7 cellular contexts compared by ENCODE assay signal in genomic region chrX:86148594-86148993, GRCh38. TPM values are rescaled to one million over a fixed set of nuclear protein-coding genes. Genes with fewer than 3 reads are reported as not detected.
DNase-seq lines count a peak whose midpoint lies in the region; FAIRE-seq and TF ChIP-seq lines count a peak whose summit lies in the region.

No MANE protein-coding gene starts in this region.

- WGBS in H9 (ENCODE audit: extremely low coverage, insufficient read length, low lambda C conversion rate): no CpG with 5 or more reads among the region's 23 CpGs
- 12% methylated on average over 21 of the region's 23 CpGs for WGBS in SK-N-SH (ENCODE audit: low lambda C conversion rate)
- 45% methylated on average over 21 of the region's 23 CpGs for WGBS in hepatocyte (ENCODE audit: low lambda C conversion rate, missing lambda C conversion rate)

- H3K18ac ChIP-seq in H9 (ENCODE audit: insufficient read length, low read depth, low read length): no peak overlapping the region

- no peaks in the 10 kb centered on the region for H3F3A ChIP-seq in SK-N-SH (replicated peaks; ENCODE audit: insufficient read depth)

- peak; percentile 29 for DNase-seq in H9
- no peak for DNase-seq in SK-N-SH
- DNase-seq in hepatocyte (ENCODE audit: low spot score): peak; percentile 11
- no peak for DNase-seq in kidney glomerular epithelial cell (lab: John Stamatoyannopoulos, UW)
- DNase-seq in D721Med (ENCODE audit: insufficient read length, low spot score): no peak
- no peak for DNase-seq in dermis blood vessel endothelial cell

- H3K4me2 ChIP-seq in H9 (ENCODE audit: insufficient read depth, insufficient read length, low read length) (peak overlapping the region; percentile 94), SK-N-SH (peak overlapping the region; percentile 81; the same call in 1 of the 2 replicates), hepatocyte (peak overlapping the region; percentile 86)

- TF ChIP-seq RAD21 in SK-N-SH (IDR thresholded peaks at IDR 0.05; ENCODE audit: low read length): no peak

- H3K4me1 Mint-ChIP-seq in H9: peaks cover 23 to 28% of the 10 kb centered on the region in 2 experiments

- H3K36me3 ChIP-seq in SK-N-SH (replicated peaks in 1 of 2; ENCODE audit: control insufficient read depth in 1 of 2, insufficient read depth in 2 of 2, low read length in 1 of 2) (no peaks in the 10 kb centered on the region), hepatocyte (replicated peaks; ENCODE audit: insufficient read depth, low read depth) (no peaks in the 10 kb centered on the region), skeletal muscle tissue (ENCODE audit: control insufficient read depth in 3 of 3, insufficient read depth in 3 of 3, low read length in 3 of 3) (no peaks in the 10 kb centered on the region)

- peaks cover 20% of the 10 kb centered on the region for H3K23me2 ChIP-seq in H9 (ENCODE audit: insufficient read length, low read depth, low read length, poor library complexity, severe bottlenecking)

- no peak for TF ChIP-seq EP300 in SK-N-SH (IDR thresholded peaks at IDR 0.05; ENCODE audit: borderline replicate concordance in 1 of 2, low read depth in 1 of 2, low read length in 1 of 2)

- H2BK120ac ChIP-seq in H9 (ENCODE audit: low read depth, low read length, poor library complexity, severe bottlenecking): no peak overlapping the region

- H3K9ac ChIP-seq in H9 (ENCODE audit: extremely low read depth, insufficient read length, low read length) (peak overlapping the region; percentile 23), SK-N-SH (no peak overlapping the region), skeletal muscle tissue (ENCODE audit: low read depth in 1 of 3, low read length in 3 of 3) (no peak overlapping the region)

- no peak overlapping the region for H2BK12ac ChIP-seq in H9 (ENCODE audit: insufficient read length, low read depth, low read length)

- no peak overlapping the region for H3K56ac ChIP-seq in H9 (ENCODE audit: insufficient read length, low read depth, low read length)

- H3K36me3 Mint-ChIP-seq in H9 (ENCODE audit: insufficient read depth in 1 of 3, low read depth in 3 of 3): no peaks in the 10 kb centered on the region

- H4K5ac ChIP-seq in H9 (ENCODE audit: insufficient read length, low read depth, low read length): no peak overlapping the region

- no peak overlapping the region for H3K27ac Mint-ChIP-seq in H9

- no peak overlapping the region for H3K23ac ChIP-seq in H9 (ENCODE audit: insufficient read length, low read depth, low read length)

- H3T11ph ChIP-seq in H9 (ENCODE audit: low read length): no peak overlapping the region

- H3K9me2 ChIP-seq in SK-N-SH (no peaks in the 10 kb centered on the region; the same call in 1 of the 2 replicates), hepatocyte (replicated peaks; ENCODE audit: insufficient read depth) (no peaks in the 10 kb centered on the region)

- peak overlapping the region; percentile 19 for H2AFZ ChIP-seq in H9 (ENCODE audit: low read length)
- peak overlapping the region; percentile 53; the same call in 1 of the 2 replicates for H2AFZ ChIP-seq in SK-N-SH (ENCODE audit: low read depth)
- H2AFZ ChIP-seq in hepatocyte: peak overlapping the region; percentile 68

- H3K4ac ChIP-seq in H9 (ENCODE audit: low read depth, low read length): no peak overlapping the region

- TF ChIP-seq CTCF in H9 (conservative IDR thresholded peaks at IDR 0.05) (no peak), SK-N-SH (IDR thresholded peaks at IDR 0.05) (no peak), hepatocyte (IDR thresholded peaks at IDR 0.05; ENCODE audit: poor library complexity) (no peak), D721Med (IDR thresholded peaks at IDR 0.05; ENCODE audit: insufficient read depth, missing control alignments) (no peak)

- H2AK5ac ChIP-seq in H9 (ENCODE audit: insufficient read length, low read length): no peak overlapping the region

- H3K9me3 ChIP-seq in H9 (ENCODE audit: control insufficient read depth, low read depth, low read length) (no peaks in the 10 kb centered on the region), SK-N-SH (no peaks in the 10 kb centered on the region), hepatocyte (ENCODE audit: low read depth) (no peaks in the 10 kb centered on the region), skeletal muscle tissue (ENCODE audit: control insufficient read depth in 3 of 3, low read length in 3 of 3) (no peaks in the 10 kb centered on the region)

- H4K20me1 ChIP-seq in H9 (ENCODE audit: control insufficient read depth, insufficient read depth, insufficient read length) (no peaks in the 10 kb centered on the region), SK-N-SH (ENCODE audit: insufficient read depth) (no peaks in the 10 kb centered on the region), hepatocyte (ENCODE audit: insufficient read depth, poor library complexity, severe bottlenecking) (no peaks in the 10 kb centered on the region)

- FAIRE-seq in D721Med (lab: Jason Lieb, UNC): no peak

- no peaks in the 10 kb centered on the region for H3K79me1 ChIP-seq in H9 (ENCODE audit: insufficient read depth, low read depth, low read length, poor library complexity, severe bottlenecking)

- H3K4me1 ChIP-seq in H9 (ENCODE audit: insufficient read depth, low read length): no peaks in the 10 kb centered on the region; the same call in 1 of the 2 replicates
- H3K4me1 ChIP-seq in SK-N-SH (ENCODE audit: control insufficient read depth in 1 of 2, insufficient read depth in 2 of 2, low read depth in 1 of 2, low read length in 1 of 2): peaks cover 0 to 6% of the 10 kb centered on the region in 2 experiments; a peak in 1 of 4 replicates
- H3K4me1 ChIP-seq in hepatocyte (ENCODE audit: insufficient read depth): no peaks in the 10 kb centered on the region
- H3K4me1 ChIP-seq in skeletal muscle tissue (ENCODE audit: control insufficient read depth in 3 of 3, insufficient read depth in 3 of 3, low read length in 3 of 3): peaks cover 6 to 14% (median 13%) of the 10 kb centered on the region in 3 donors

- no peak overlapping the region for H3K14ac ChIP-seq in H9 (ENCODE audit: insufficient read depth, low read length)

- POLR2A ChIA-PET in SK-N-SH (lab: Yijun Ruan, JAX): no interaction called here

- H2BK20ac ChIP-seq in H9 (ENCODE audit: low read depth, low read length, poor library complexity, severe bottlenecking): no peak overlapping the region

- H2BK15ac ChIP-seq in H9 (ENCODE audit: low read depth, low read length): no peak overlapping the region

- peak overlapping the region; percentile 35 to 67 for H3K4me3 ChIP-seq in SK-N-SH (ENCODE audit: low read depth in 2 of 2, low read length in 1 of 2)
- peak overlapping the region; percentile 32 for H3K4me3 ChIP-seq in hepatocyte
- peak overlapping the region; percentile 56 to 70 (median 69) for H3K4me3 ChIP-seq in skeletal muscle tissue (ENCODE audit: low read length in 3 of 3)

- H3K27ac ChIP-seq in H9 (ENCODE audit: insufficient read length, low read depth, low read length) (no peak overlapping the region), SK-N-SH (ENCODE audit: low read depth in 2 of 2, low read length in 1 of 2) (no peak overlapping the region), hepatocyte (no peak overlapping the region), skeletal muscle tissue (ENCODE audit: low read depth, low read length) (no peak overlapping the region)

- no peak overlapping the region for H2BK5ac ChIP-seq in H9 (ENCODE audit: insufficient read length, low read length)

- peaks cover 19% of the 10 kb centered on the region for H3K27me3 ChIP-seq in H9 (ENCODE audit: insufficient read depth, low read length)
- peaks cover 33% of the 10 kb centered on the region for H3K27me3 ChIP-seq in SK-N-SH (ENCODE audit: insufficient read depth)
- H3K27me3 ChIP-seq in hepatocyte: peaks cover 13% of the 10 kb centered on the region
- peaks cover 6 to 13% (median 11%) of the 10 kb centered on the region in 3 donors for H3K27me3 ChIP-seq in skeletal muscle tissue (ENCODE audit: control insufficient read depth in 3 of 3, insufficient read depth in 3 of 3, low read length in 3 of 3)

- H3K79me2 ChIP-seq in H9 (ENCODE audit: insufficient read depth, low read length): no peaks in the 10 kb centered on the region
- no peaks in the 10 kb centered on the region for H3K79me2 ChIP-seq in SK-N-SH (ENCODE audit: insufficient read depth)
- H3K79me2 ChIP-seq in hepatocyte: no peaks in the 10 kb centered on the region

- CTCF ChIA-PET in SK-N-SH (lab: Yijun Ruan, JAX): no interaction called here

- H4K8ac ChIP-seq in H9 (replicated peaks; ENCODE audit: insufficient read length, low read depth, low read length): no peak overlapping the region

- peaks cover 0 to 21% of the 10 kb centered on the region in 2 experiments; a peak in 4 of 5 replicates for H3K9me3 Mint-ChIP-seq in H9

- peak overlapping the region; percentile 80 to 92 for H3K4me3 Mint-ChIP-seq in H9

- H4K91ac ChIP-seq in H9 (ENCODE audit: insufficient read length, low read depth, low read length): no peak overlapping the region

- peaks cover 62% of the 10 kb centered on the region for H3K27me3 Mint-ChIP-seq in H9 (ENCODE audit: low read depth)

TF ChIP-seq in SK-N-SH, 30 proteins besides CTCF, POLR2A, EP300 and RAD21 (continues in another document):
- no peak for TF ChIP-seq PBX3 (IDR thresholded peaks at IDR 0.05)
- TF ChIP-seq USF1 (IDR thresholded peaks at IDR 0.05; ENCODE audit: borderline replicate concordance, low read depth): no peak

RNA-seq across cellular contexts. Expression of gene DACH2, which starts 0.3 kb away (rescaled TPM):
- 0.99 and 1.0 TPM in 2 replicates for total RNA-seq in H9 (2021)
- polyA plus RNA-seq in SK-N-SH (2012; rRNA removed): not detected in 2 replicates
- polyA plus RNA-seq in SK-N-SH (2012; cell fraction: cytosol; rRNA removed): not detected in 2 replicates
- polyA plus RNA-seq in SK-N-SH (2012; cell fraction: nucleus; rRNA removed): 0.02 TPM in 1 of 2 replicates, not detected in the other
- total RNA-seq in hepatocyte: 0.67 and 0.80 TPM in 2 replicates
- polyA plus RNA-seq in hepatocyte: 0.36 and 0.87 TPM in 2 replicates
- total RNA-seq in skeletal muscle tissue: 1.0 TPM
- total RNA-seq in dermis blood vessel endothelial cell: not detected in 2 replicates

Comparison
In these comparisons a context has a peak if more than half of its experiments do, and no peak if none do; other contexts are left out.
1. DNase-seq: peak in H9 (single experiment) and hepatocyte (single experiment); none in SK-N-SH (single experiment), kidney glomerular epithelial cell (single experiment), D721Med (single experiment) and dermis blood vessel endothelial cell (single experiment).
2. Peak in every context shown above with its lines, with median percentiles within 50 percentile points of each other: H2AFZ ChIP-seq, H3K4me2 ChIP-seq and H3K4me3 ChIP-seq.